Comparison of ENCODE assay signal across 27 cellular contexts in genomic region chr4:104625706-104626105, GRCh38.
"Had no signal": no experiment of that assay in that cellular context is flagged by ENCODE, and none has a peak within 500 bp of the region (broad histone marks: within the 10 kb centered on the region; RNA-seq: fewer than 3 reads in every experiment).

No MANE protein-coding gene starts in this region.

- H3K4me3 ChIP-seq: colonic mucosa, esophagus squamous epithelium, gastroesophageal sphincter, heart left ventricle, hepatocyte, left lung, lower lobe of right lung, mucosa of descending colon had no signal

- H3K27me3 Mint-ChIP-seq: dendritic cell treated with granulocyte-macrophage colony-stimulating factor and Interleukin-4, amounts not matched to agents 40 ng/mL and 50 ng/mL, for 4 days; effector memory CD8-positive, alpha-beta T cell had no signal

- FAIRE-seq: endothelial cell of umbilical vein, frontal cortex, kidney had no signal

- ATAC-seq: effector memory CD8-positive, alpha-beta T cell; esophagus mucosa; gastroesophageal sphincter; heart left ventricle; left cardiac atrium; left lung; left ventricle myocardium superior; lower lobe of right lung; mucosa of descending colon had no signal

- H2AFZ ChIP-seq: hepatocyte had no signal

- H3K4me3 Mint-ChIP-seq: dendritic cell treated with granulocyte-macrophage colony-stimulating factor and Interleukin-4, amounts not matched to agents 40 ng/mL and 50 ng/mL, for 4 days; effector memory CD8-positive, alpha-beta T cell; immature natural killer cell; mesothelial cell of epicardium had no signal

- H3K9me3 ChIP-seq: colonic mucosa, esophagus squamous epithelium, gastroesophageal sphincter, heart left ventricle, left lung, lower lobe of right lung, mucosa of descending colon had no signal

- H3K4me1 Mint-ChIP-seq: immature natural killer cell had no signal

- H3K4me2 ChIP-seq: hepatocyte had no signal

- H3K27me3 ChIP-seq: colonic mucosa, gastroesophageal sphincter, heart left ventricle, hepatocyte, left lung had no signal

- DNase-seq: colonic mucosa; cortex of kidney; effector CD8-positive, alpha-beta T cell; effector memory CD8-positive, alpha-beta T cell; erythroblast; esophagus squamous epithelium; foreskin fibroblast; heart left ventricle; hypothalamus; immature natural killer cell; islet precursor cell; kidney; kidney glomerular epithelial cell; left cardiac atrium; left lung; left ventricle myocardium superior; lower lobe of right lung; mesenchymal stem cell; mucosa of descending colon had no signal

- H3K27ac Mint-ChIP-seq: dendritic cell treated with granulocyte-macrophage colony-stimulating factor and Interleukin-4, amounts not matched to agents 40 ng/mL and 50 ng/mL, for 4 days; effector memory CD8-positive, alpha-beta T cell; immature natural killer cell; mesothelial cell of epicardium had no signal

- H3K36me3 Mint-ChIP-seq: immature natural killer cell, mesothelial cell of epicardium had no signal

- H3K27ac ChIP-seq: colonic mucosa, epithelial cell of prostate, esophagus squamous epithelium, gastroesophageal sphincter, heart left ventricle, hepatocyte, left lung, lower lobe of right lung had no signal

- H3K79me2 ChIP-seq: hepatocyte had no signal

- H3K9me3 Mint-ChIP-seq: mesothelial cell of epicardium had no signal

- H3K36me3 ChIP-seq: colonic mucosa, esophagus squamous epithelium, gastroesophageal sphincter, heart left ventricle, left lung, lower lobe of right lung had no signal

- H3K4me1 ChIP-seq: colonic mucosa, esophagus squamous epithelium, heart left ventricle, left lung, lower lobe of right lung had no signal
